ENCODE assay signal across 1 cellular context in genomic region chr12:107352347-107353081, GRCh38.
TF ChIP-seq lines count a peak whose summit lies in the region.

No MANE protein-coding gene starts in this region.

TF ChIP-seq in HepG2, 621 proteins besides CTCF, POLR2A, EP300 and RAD21 (continued from another document and continues in another):
- TF ChIP-seq ZUFSP (CRISPR knock-in tag; IDR thresholded peaks at IDR 0.05; ENCODE audit: borderline replicate concordance) (no peak), ATF7-NPFF (CRISPR knock-in tag; IDR thresholded peaks at IDR 0.05; ENCODE audit: low read depth) (no peak), PBX3 (CRISPR knock-in tag; IDR thresholded peaks at IDR 0.05; ENCODE audit: borderline replicate concordance) (no peak), CEBPG (CRISPR knock-in tag; IDR thresholded peaks at IDR 0.05) (peak; percentile 96), ERF (CRISPR knock-in tag; IDR thresholded peaks at IDR 0.05) (peak; percentile 90), MYC (CRISPR knock-in tag; IDR thresholded peaks at IDR 0.05; ENCODE audit: borderline replicate concordance) (0 out of 2 replicates have a peak, but pooled peaks have one; percentile 13), ZC3H4 (CRISPR knock-in tag; IDR thresholded peaks at IDR 0.05; ENCODE audit: borderline replicate concordance) (no peak), ZNF282 (IDR thresholded peaks at IDR 0.05; ENCODE audit: partially characterized antibody) (no peak), GPBP1L1 (CRISPR knock-in tag; IDR thresholded peaks at IDR 0.05) (no peak), CERS6 (CRISPR knock-in tag; IDR thresholded peaks at IDR 0.05) (no peak), NFIC (IDR thresholded peaks at IDR 0.05; ENCODE audit: low read length) (peak; percentile 69), ZNF563 (CRISPR knock-in tag; IDR thresholded peaks at IDR 0.05) (peak; percentile 32; the same call in 1 of the 2 replicates), GABPA (IDR thresholded peaks at IDR 0.05; ENCODE audit: low read depth, low read length) (no peak), GABPA (CRISPR knock-in tag; IDR thresholded peaks at IDR 0.05; ENCODE audit: low read depth) (peak; percentile 62), ZNF383 (CRISPR knock-in tag; IDR thresholded peaks at IDR 0.05; ENCODE audit: borderline replicate concordance) (no peak), PRDM10 (CRISPR knock-in tag; IDR thresholded peaks at IDR 0.05; ENCODE audit: low read depth) (0 out of 2 replicates have a peak, but pooled peaks have one; percentile 38), XRCC5 (optimal IDR thresholded peaks at IDR 0.05; ENCODE audit: low read length) (peak; percentile 47), BRD4 (CRISPR knock-in tag; IDR thresholded peaks at IDR 0.05) (0 out of 2 replicates have a peak, but pooled peaks have one; percentile 33), SCMH1 (CRISPR knock-in tag; IDR thresholded peaks at IDR 0.05; ENCODE audit: borderline replicate concordance) (no peak), ZMYM2 (CRISPR knock-in tag; IDR thresholded peaks at IDR 0.05) (no peak), ZNF737 (CRISPR knock-in tag; IDR thresholded peaks at IDR 0.05; ENCODE audit: borderline replicate concordance) (no peak), ZNF577 (CRISPR knock-in tag; IDR thresholded peaks at IDR 0.05; ENCODE audit: borderline replicate concordance, low read depth) (no peak), CBX5 (CRISPR knock-in tag; IDR thresholded peaks at IDR 0.05; ENCODE audit: borderline replicate concordance) (peak; percentile 94), ZNF234 (CRISPR knock-in tag; conservative IDR thresholded peaks at IDR 0.05) (no peak), MTERF4 (CRISPR knock-in tag; IDR thresholded peaks at IDR 0.05) (no peak), DPF2 (CRISPR knock-in tag; IDR thresholded peaks at IDR 0.05; ENCODE audit: borderline replicate concordance, low read depth) (peak; percentile 93), ZNF24 (IDR thresholded peaks at IDR 0.05) (no peak), ZNF232 (CRISPR knock-in tag; IDR thresholded peaks at IDR 0.05; ENCODE audit: borderline replicate concordance) (no peak), NFYB (CRISPR knock-in tag; IDR thresholded peaks at IDR 0.05) (no peak; the same call in 1 of the 2 replicates), TBX2 (CRISPR knock-in tag; IDR thresholded peaks at IDR 0.05; ENCODE audit: borderline replicate concordance) (peak; percentile 89), ZNF550 (CRISPR knock-in tag; IDR thresholded peaks at IDR 0.05; ENCODE audit: borderline replicate concordance) (no peak), ZNF572 (CRISPR knock-in tag; IDR thresholded peaks at IDR 0.05) (no peak), MED13 (CRISPR knock-in tag; IDR thresholded peaks at IDR 0.05) (no peak), SMARCE1 (IDR thresholded peaks at IDR 0.05; ENCODE audit: borderline replicate concordance) (no peak), FIP1L1 (IDR thresholded peaks at IDR 0.05; ENCODE audit: borderline replicate concordance, insufficient read depth, low read depth, low read length) (no peak), PRMT3 (CRISPR knock-in tag; IDR thresholded peaks at IDR 0.05; ENCODE audit: borderline replicate concordance, low read depth) (no peak), ZNF33B (CRISPR knock-in tag; IDR thresholded peaks at IDR 0.05) (no peak), ZNF570 (CRISPR knock-in tag; IDR thresholded peaks at IDR 0.05; ENCODE audit: borderline replicate concordance) (no peak), REPIN1 (CRISPR knock-in tag; IDR thresholded peaks at IDR 0.05; ENCODE audit: borderline replicate concordance, low read depth) (no peak)
- TF ChIP-seq, protein P1, sequence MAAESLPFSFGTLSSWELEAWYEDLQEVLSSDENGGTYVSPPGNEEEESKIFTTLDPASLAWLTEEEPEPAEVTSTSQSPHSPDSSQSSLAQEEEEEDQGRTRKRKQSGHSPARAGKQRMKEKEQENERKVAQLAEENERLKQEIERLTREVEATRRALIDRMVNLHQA (CRISPR knock-in tag; IDR thresholded peaks at IDR 0.05), result no peak
- TF ChIP-seq, protein P2, sequence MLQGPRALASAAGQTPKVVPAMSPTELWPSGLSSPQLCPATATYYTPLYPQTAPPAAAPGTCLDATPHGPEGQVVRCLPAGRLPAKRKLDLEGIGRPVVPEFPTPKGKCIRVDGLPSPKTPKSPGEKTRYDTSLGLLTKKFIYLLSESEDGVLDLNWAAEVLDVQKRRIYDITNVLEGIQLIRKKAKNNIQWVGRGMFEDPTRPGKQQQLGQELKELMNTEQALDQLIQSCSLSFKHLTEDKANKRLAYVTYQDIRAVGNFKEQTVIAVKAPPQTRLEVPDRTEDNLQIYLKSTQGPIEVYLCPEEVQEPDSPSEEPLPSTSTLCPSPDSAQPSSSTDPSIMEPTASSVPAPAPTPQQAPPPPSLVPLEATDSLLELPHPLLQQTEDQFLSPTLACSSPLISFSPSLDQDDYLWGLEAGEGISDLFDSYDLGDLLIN (CRISPR knock-in tag; IDR thresholded peaks at IDR 0.05; ENCODE audit: borderline replicate concordance), result no peak
- TF ChIP-seq, protein P3, sequence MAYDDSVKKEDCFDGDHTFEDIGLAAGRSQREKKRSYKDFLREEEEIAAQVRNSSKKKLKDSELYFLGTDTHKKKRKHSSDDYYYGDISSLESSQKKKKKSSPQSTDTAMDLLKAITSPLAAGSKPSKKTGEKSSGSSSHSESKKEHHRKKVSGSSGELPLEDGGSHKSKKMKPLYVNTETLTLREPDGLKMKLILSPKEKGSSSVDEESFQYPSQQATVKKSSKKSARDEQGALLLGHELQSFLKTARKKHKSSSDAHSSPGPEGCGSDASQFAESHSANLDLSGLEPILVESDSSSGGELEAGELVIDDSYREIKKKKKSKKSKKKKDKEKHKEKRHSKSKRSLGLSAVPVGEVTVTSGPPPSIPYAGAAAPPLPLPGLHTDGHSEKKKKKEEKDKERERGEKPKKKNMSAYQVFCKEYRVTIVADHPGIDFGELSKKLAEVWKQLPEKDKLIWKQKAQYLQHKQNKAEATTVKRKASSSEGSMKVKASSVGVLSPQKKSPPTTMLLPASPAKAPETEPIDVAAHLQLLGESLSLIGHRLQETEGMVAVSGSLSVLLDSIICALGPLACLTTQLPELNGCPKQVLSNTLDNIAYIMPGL (CRISPR knock-in tag; IDR thresholded peaks at IDR 0.05; ENCODE audit: borderline replicate concordance in 1 of 2, low read depth in 1 of 2), result peak in 1 of 2 experiments; percentile 42; a peak in 1 of 4 replicates
- TF ChIP-seq, protein P4, sequence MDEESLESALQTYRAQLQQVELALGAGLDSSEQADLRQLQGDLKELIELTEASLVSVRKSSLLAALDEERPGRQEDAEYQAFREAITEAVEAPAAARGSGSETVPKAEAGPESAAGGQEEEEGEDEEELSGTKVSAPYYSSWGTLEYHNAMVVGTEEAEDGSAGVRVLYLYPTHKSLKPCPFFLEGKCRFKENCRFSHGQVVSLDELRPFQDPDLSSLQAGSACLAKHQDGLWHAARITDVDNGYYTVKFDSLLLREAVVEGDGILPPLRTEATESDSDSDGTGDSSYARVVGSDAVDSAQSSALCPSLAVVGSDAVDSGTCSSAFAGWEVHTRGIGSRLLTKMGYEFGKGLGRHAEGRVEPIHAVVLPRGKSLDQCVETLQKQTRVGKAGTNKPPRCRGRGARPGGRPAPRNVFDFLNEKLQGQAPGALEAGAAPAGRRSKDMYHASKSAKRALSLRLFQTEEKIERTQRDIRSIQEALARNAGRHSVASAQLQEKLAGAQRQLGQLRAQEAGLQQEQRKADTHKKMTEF (CRISPR knock-in tag; IDR thresholded peaks at IDR 0.05), result peak; percentile 80
- TF ChIP-seq, protein P5, sequence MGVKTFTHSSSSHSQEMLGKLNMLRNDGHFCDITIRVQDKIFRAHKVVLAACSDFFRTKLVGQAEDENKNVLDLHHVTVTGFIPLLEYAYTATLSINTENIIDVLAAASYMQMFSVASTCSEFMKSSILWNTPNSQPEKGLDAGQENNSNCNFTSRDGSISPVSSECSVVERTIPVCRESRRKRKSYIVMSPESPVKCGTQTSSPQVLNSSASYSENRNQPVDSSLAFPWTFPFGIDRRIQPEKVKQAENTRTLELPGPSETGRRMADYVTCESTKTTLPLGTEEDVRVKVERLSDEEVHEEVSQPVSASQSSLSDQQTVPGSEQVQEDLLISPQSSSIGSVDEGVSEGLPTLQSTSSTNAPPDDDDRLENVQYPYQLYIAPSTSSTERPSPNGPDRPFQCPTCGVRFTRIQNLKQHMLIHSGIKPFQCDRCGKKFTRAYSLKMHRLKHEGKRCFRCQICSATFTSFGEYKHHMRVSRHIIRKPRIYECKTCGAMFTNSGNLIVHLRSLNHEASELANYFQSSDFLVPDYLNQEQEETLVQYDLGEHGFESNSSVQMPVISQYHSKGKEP (CRISPR knock-in tag; IDR thresholded peaks at IDR 0.05), result no peak
